In the genomic region with DNA sequence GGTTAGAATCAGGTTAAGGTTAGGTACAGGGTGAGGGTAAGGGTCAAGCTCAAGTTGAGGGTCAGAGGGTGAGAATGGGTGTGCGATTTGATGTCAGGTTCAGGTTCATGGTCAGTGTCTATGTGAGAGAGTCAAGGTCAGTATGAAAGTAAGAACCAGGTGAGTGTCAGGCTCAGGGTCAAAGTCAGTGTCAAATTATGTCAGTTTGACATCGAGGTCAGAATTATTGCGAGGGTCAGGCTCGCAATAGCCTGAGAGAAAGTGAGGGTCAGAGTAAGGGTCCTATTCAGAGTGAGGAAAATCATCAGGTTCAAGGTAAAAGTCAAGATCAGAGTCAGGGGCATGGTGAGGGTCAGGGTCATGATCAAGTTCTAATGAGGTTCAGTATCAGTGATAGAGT, we compare ENCODE assay signal across 18 cellular contexts.
"Had no signal": no experiment of that assay in that cellular context is flagged by ENCODE, and none has a peak within 500 bp of the region (broad histone marks: within the 10 kb centered on the region; RNA-seq: fewer than 3 reads in every experiment).

No MANE protein-coding gene starts in this region.

- H3K4me1 ChIP-seq: esophagus squamous epithelium, gastrocnemius medialis, heart right ventricle, left lung, lower lobe of right lung had no signal

- DNase-seq: dermis blood vessel endothelial cell; dorsolateral prefrontal cortex; effector CD4-positive, alpha-beta T cell; effector memory CD4-positive, alpha-beta T cell; esophagus squamous epithelium; foreskin melanocyte; gastrocnemius medialis; glutamatergic neuron; head of caudate nucleus; heart right ventricle; hippocampal formation; left cardiac atrium; left lung; left ventricle myocardium superior; lower lobe of right lung; mesenchymal stem cell had no signal

- H3K36me3 ChIP-seq: esophagus squamous epithelium, gastrocnemius medialis, heart right ventricle, left lung, lower lobe of right lung had no signal

- H3K9me3 ChIP-seq: esophagus squamous epithelium, gastrocnemius medialis, heart right ventricle, left lung, lower lobe of right lung had no signal

- H3K27me3 ChIP-seq: esophagus squamous epithelium, gastrocnemius medialis, heart right ventricle, left lung had no signal

- H3K27ac ChIP-seq: coronary artery, dorsolateral prefrontal cortex, esophagus squamous epithelium, gastrocnemius medialis, heart right ventricle, left lung, lower lobe of right lung had no signal

- H3K4me1 Mint-ChIP-seq: mesothelial cell of epicardium had no signal

- H3K36me3 Mint-ChIP-seq: mesothelial cell of epicardium had no signal

- H3K4me3 ChIP-seq: coronary artery, dorsolateral prefrontal cortex, esophagus squamous epithelium, gastrocnemius medialis, heart right ventricle, left lung, lower lobe of right lung had no signal

- H3K4me3 Mint-ChIP-seq: mesothelial cell of epicardium had no signal

- ATAC-seq: gastrocnemius medialis, heart right ventricle, left cardiac atrium, left lung, left ventricle myocardium superior, lower lobe of right lung had no signal

- H3K27ac Mint-ChIP-seq: mesothelial cell of epicardium had no signal
